ENCODE assay signal across 21 cellular contexts in the genomic region with DNA sequence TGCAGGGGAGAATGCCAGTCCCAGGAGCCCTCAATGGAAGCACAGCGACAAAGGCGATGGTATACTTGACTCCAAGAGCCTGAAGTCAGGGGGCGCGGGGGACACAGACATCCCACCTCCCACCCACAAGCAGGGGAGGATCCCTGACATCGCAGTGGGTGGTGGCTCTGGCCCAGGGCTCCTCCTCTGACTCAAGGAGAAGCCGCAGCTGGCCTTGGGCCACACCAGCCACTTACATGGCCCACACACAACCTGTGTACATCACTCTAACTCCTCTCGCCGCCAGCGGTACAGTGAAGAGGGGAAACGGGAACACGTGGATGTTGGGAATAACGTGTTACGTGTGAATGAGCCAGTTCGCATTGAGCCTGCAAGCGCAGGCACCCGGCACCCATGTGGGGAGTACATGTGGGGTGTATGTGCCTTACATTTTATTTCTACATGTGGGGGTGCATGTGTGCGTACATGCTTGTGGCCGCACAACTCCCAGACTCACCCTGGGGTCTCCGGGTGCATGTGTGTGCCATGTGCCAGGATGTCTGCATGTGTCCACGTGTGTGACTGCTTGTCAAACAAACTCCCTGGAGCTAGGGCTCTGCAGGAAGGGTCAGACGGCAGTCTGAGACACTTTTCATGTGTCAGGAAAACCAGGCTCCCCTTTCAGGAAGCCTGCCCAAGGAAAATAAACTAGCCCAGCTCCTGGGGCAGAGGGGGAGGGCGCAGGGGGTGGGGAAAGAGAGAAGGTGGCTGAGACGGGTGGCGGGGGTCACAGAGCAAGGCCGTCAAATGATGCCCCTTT. TPM values are rescaled to one million over a fixed set of nuclear protein-coding genes. Genes with fewer than 3 reads are reported as not detected.
A peak's percentile ranks its signal among the peaks of the same experiment; 100 is the strongest.
DNase-seq lines count a peak whose midpoint lies in the region; ATAC-seq, FAIRE-seq and TF ChIP-seq lines count a peak whose summit lies in the region.
"Had no signal": no experiment of that assay in that cellular context is flagged by ENCODE, and none has a peak within 500 bp of the region (broad histone marks: within the 10 kb centered on the region; RNA-seq: fewer than 3 reads in every experiment).

No MANE protein-coding gene starts in this region.

- no peaks in the 10 kb centered on the region for H3K79me2 ChIP-seq in astrocyte (ENCODE audit: insufficient read depth, low read length)
- H3K79me2 ChIP-seq: hepatocyte had no signal

- H2AFZ ChIP-seq in astrocyte (ENCODE audit: low read depth, low read length): no peak overlapping the region
- H2AFZ ChIP-seq: hepatocyte had no signal

- no peaks in the 10 kb centered on the region for H3K27me3 Mint-ChIP-seq in astrocyte (ENCODE audit: low read depth, unreplicated experiment)

- H3K4me3 ChIP-seq in cardiac muscle cell: no peak overlapping the region
- H3K4me3 ChIP-seq in astrocyte (ENCODE audit: insufficient read depth, low read depth, low read length): no peak overlapping the region
- no peak overlapping the region for H3K4me3 ChIP-seq in mesodermal cell (ENCODE audit: extremely low read depth, insufficient read depth, low read length, poor library complexity, severe bottlenecking)
- H3K4me3 ChIP-seq: hepatocyte, thoracic aorta had no signal

- no peak overlapping the region for H3K4me2 ChIP-seq in astrocyte (ENCODE audit: low read length)
- H3K4me2 ChIP-seq: hepatocyte had no signal

- H3K9me3 Mint-ChIP-seq in astrocyte (ENCODE audit: unreplicated experiment): peaks cover 6% of the 10 kb centered on the region
- H3K9me3 Mint-ChIP-seq: memory B cell had no signal

- H3K9ac ChIP-seq in astrocyte (ENCODE audit: low read length): no peak overlapping the region

- no peaks in the 10 kb centered on the region for H3K36me3 Mint-ChIP-seq in astrocyte (ENCODE audit: low read depth, unreplicated experiment)

- ATAC-seq in Right ventricle myocardium superior (ENCODE audit: poor library complexity) (no peak), HG02840 (IDR thresholded peaks at IDR 0.05; ENCODE audit: low FRiP score, unreplicated experiment) (no peak), GM19023 (IDR thresholded peaks at IDR 0.05; ENCODE audit: unreplicated experiment) (no peak)
- ATAC-seq: Right ventricle myocardium inferior had no signal

- H3K9me3 ChIP-seq in cardiac muscle cell (ENCODE audit: low read depth): no peaks in the 10 kb centered on the region
- no peaks in the 10 kb centered on the region for H3K9me3 ChIP-seq in astrocyte (ENCODE audit: insufficient read depth, low read depth, low read length)
- H3K9me3 ChIP-seq in mesodermal cell (ENCODE audit: control insufficient read depth, low read length): peaks cover 2% of the 10 kb centered on the region
- H3K9me3 ChIP-seq: thoracic aorta had no signal

- DNase-seq in cardiac muscle cell (ENCODE audit: low read depth in 1 of 2, low spot score in 1 of 2): no peak
- DNase-seq in Right ventricle myocardium superior: no peak
- peak; percentile 59 for DNase-seq in astrocyte (ENCODE audit: low read depth)
- no peak for DNase-seq in GM10248 (ENCODE audit: extremely low spot score)
- no peak for DNase-seq in effector CD8-positive, alpha-beta T cell (lab: John Stamatoyannopoulos, UW)
- DNase-seq: activated CD4-positive, alpha-beta T cell treated with anti-CD3 and anti-CD28 coated beads, Interleukin-2, amount 50 U/mL, for 4 hours; activated T-cell treated with anti-CD3 and anti-CD28 coated beads for 4 hours; amniotic stem cell; central memory CD4-positive, alpha-beta T cell; EL; NCI-H187 treated with DMSO at 0.1 percent for 48 hours; NCI-H446 had no signal

- H3K27me3 ChIP-seq in cardiac muscle cell: no peaks in the 10 kb centered on the region
- H3K27me3 ChIP-seq in astrocyte (ENCODE audit: insufficient read depth, low read length): no peaks in the 10 kb centered on the region
- H3K27me3 ChIP-seq: hepatocyte had no signal

- intact Hi-C loops in Right ventricle myocardium superior (cut with DNase I): no loop called here

- H3K36me3 ChIP-seq in cardiac muscle cell: no peaks in the 10 kb centered on the region
- H3K36me3 ChIP-seq in astrocyte (ENCODE audit: insufficient read depth, low read length): no peaks in the 10 kb centered on the region
- H3K36me3 ChIP-seq in mesodermal cell (ENCODE audit: control insufficient read depth, insufficient read depth, low read length): no peaks in the 10 kb centered on the region
- H3K36me3 ChIP-seq: thoracic aorta had no signal

- POLR2A ChIA-PET in GM10248 (lab: Yijun Ruan, JAX): no interaction called here

- H3K27ac Mint-ChIP-seq in astrocyte (ENCODE audit: unreplicated experiment): no peak overlapping the region
- H3K27ac Mint-ChIP-seq: memory B cell had no signal

- 85 to 92% methylated on average over 13 to 17 of the region's 25 CpGs for WGBS in mesodermal cell (ENCODE audit: insufficient coverage in 2 of 2), 2 experiments

- FAIRE-seq in astrocyte (lab: Jason Lieb, UNC): no peak
- FAIRE-seq: keratinocyte had no signal

- CTCF ChIA-PET in GM10248 (lab: Yijun Ruan, JAX): interaction anchor here (1.0 kb wide), 1 partner anchor 8 kb away, joined by 3 read pairs; no protein-coding TSS in a partner anchor

- H4K20me1 ChIP-seq in astrocyte (ENCODE audit: insufficient read depth, low read length): no peaks in the 10 kb centered on the region

- H3K27ac ChIP-seq in cardiac muscle cell: peak overlapping the region; percentile 38
- no peak overlapping the region for H3K27ac ChIP-seq in astrocyte (ENCODE audit: low read depth, low read length)
- peak overlapping the region; percentile 23 for H3K27ac ChIP-seq in mesodermal cell (ENCODE audit: low read depth, low read length, severe bottlenecking)
- H3K27ac ChIP-seq: hepatocyte, thoracic aorta had no signal

- H3K4me1 ChIP-seq in cardiac muscle cell (ENCODE audit: low read depth) (peaks cover 13% of the 10 kb centered on the region), astrocyte (ENCODE audit: insufficient read depth, low read length) (peaks cover 26% of the 10 kb centered on the region), mesodermal cell (ENCODE audit: control insufficient read depth, insufficient read depth, low read length, poor library complexity, severe bottlenecking) (peaks cover 37% of the 10 kb centered on the region)

- TF ChIP-seq CTCF in cardiac muscle cell (IDR thresholded peaks at IDR 0.05; ENCODE audit: low read depth, low read length) (no peak), astrocyte (IDR thresholded peaks at IDR 0.05; ENCODE audit: insufficient read depth, low read depth, low read length) (no peak), GM10248 (IDR thresholded peaks at IDR 0.05; ENCODE audit: control extremely low read depth, extremely low read depth, low read depth, missing control alignments) (no peak)

- no peak overlapping the region for H3K4me3 Mint-ChIP-seq in astrocyte (ENCODE audit: unreplicated experiment)
- H3K4me3 Mint-ChIP-seq: memory B cell had no signal

- peaks cover 37% of the 10 kb centered on the region for H3K4me1 Mint-ChIP-seq in astrocyte (ENCODE audit: low read depth, unreplicated experiment)

RNA-seq across cellular contexts. Expression of a gene that starts 44.5 kb away (rescaled TPM):
- total RNA-seq in cardiac muscle cell (47.1 and 47.4 TPM in 2 replicates), Right ventricle myocardium superior (2.6 TPM), astrocyte (95.7 and 97.6 TPM in 2 replicates)
- 51.5 and 63.4 TPM in 2 replicates for polyA plus RNA-seq in cardiac muscle cell
- 38.7 TPM for polyA plus RNA-seq in mesodermal cell (2013, experiment 1 of 2)
- polyA plus RNA-seq in mesodermal cell (2013, experiment 2 of 2): 35.7 TPM

RNA-seq across cellular contexts. Expression of a gene that starts 54.5 kb away (rescaled TPM):
- total RNA-seq in cardiac muscle cell (0.21 and 0.46 TPM in 2 replicates), Right ventricle myocardium superior (not detected), astrocyte (0.45 and 0.55 TPM in 2 replicates)
- 1.1 and 2.3 TPM in 2 replicates for polyA plus RNA-seq in cardiac muscle cell
- 1.0 TPM for polyA plus RNA-seq in mesodermal cell (2013, experiment 1 of 2)
- 0.91 TPM for polyA plus RNA-seq in mesodermal cell (2013, experiment 2 of 2)
- total RNA-seq: A673, thoracic aorta had no signal

Comparison
In these comparisons a context has a peak if more than half of its experiments do, and no peak if none do; other contexts are left out.
1. RNA of a gene that starts 44.5 kb away (total RNA-seq): 95.7 to 97.6 TPM in astrocyte and 47.1 to 47.4 TPM in cardiac muscle cell; 2.6 TPM in Right ventricle myocardium superior (single experiment); every median in the first group is over 10 times any median in the second.